In genomic region chr3:154121236-154122095, GRCh38 we compare ENCODE assay signal across 8 cellular contexts. TPM values are rescaled to one million over a fixed set of nuclear protein-coding genes. Genes with fewer than 3 reads are reported as not detected.
DNase-seq lines count a peak whose midpoint lies in the region; ATAC-seq and TF ChIP-seq lines count a peak whose summit lies in the region.

A gene with protein sequence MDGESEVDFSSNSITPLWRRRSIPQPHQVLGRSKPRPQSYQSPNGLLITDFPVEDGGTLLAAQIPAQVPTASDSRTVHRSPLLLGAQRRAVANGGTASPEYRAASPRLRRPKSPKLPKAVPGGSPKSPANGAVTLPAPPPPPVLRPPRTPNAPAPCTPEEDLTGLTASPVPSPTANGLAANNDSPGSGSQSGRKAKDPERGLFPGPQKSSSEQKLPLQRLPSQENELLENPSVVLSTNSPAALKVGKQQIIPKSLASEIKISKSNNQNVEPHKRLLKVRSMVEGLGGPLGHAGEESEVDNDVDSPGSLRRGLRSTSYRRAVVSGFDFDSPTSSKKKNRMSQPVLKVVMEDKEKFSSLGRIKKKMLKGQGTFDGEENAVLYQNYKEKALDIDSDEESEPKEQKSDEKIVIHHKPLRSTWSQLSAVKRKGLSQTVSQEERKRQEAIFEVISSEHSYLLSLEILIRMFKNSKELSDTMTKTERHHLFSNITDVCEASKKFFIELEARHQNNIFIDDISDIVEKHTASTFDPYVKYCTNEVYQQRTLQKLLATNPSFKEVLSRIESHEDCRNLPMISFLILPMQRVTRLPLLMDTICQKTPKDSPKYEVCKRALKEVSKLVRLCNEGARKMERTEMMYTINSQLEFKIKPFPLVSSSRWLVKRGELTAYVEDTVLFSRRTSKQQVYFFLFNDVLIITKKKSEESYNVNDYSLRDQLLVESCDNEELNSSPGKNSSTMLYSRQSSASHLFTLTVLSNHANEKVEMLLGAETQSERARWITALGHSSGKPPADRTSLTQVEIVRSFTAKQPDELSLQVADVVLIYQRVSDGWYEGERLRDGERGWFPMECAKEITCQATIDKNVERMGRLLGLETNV (plus strand): TSS chr3:154121390. CDS start chr3:154121993, 603 bp downstream.

- H3K27ac ChIP-seq in CD4-positive, alpha-beta T cell (ENCODE audit: low read depth, low read length), result no peak within 1 kb of the TSS
- H3K27ac ChIP-seq in HUES64 (ENCODE audit: low read depth, low read length) (no peak within 1 kb of the TSS), testis (peak within 1 kb of the TSS; percentile 67 to 81)

- H3K4me1 ChIP-seq in HUES64 (ENCODE audit: insufficient read depth, low read length) (peaks cover 7% of the 10 kb centered on the region; the same call in 1 of the 2 replicates), testis (no peaks in the 10 kb centered on the region)

- H3K27ac Mint-ChIP-seq in CD4-positive, alpha-beta T cell, result no peak within 1 kb of the TSS
- H3K27ac Mint-ChIP-seq in activated naive CD4-positive, alpha-beta T cell treated with anti-CD3 and anti-CD28 coated beads, Interleukin-2, amount 10 ng/mL, durations not matched to agents 7 days and 5 days, result no peak within 1 kb of the TSS
- H3K27ac Mint-ChIP-seq in glutamatergic neuron (ENCODE audit: unreplicated experiment) (no peak within 1 kb of the TSS), osteocyte (ENCODE audit: unreplicated experiment) (peak within 1 kb of the TSS; percentile 20)

- H3K36me3 ChIP-seq in HUES64 (ENCODE audit: insufficient read depth, low read length) (peaks cover 4% of the 10 kb centered on the region; the same call in 1 of the 2 replicates), testis (ENCODE audit: low read depth, missing control alignments) (no peaks in the 10 kb centered on the region)

- peak; percentile 87 for ATAC-seq in CD4-positive, alpha-beta T cell (ENCODE audit: poor library complexity)
- peak; percentile 75 for ATAC-seq in GM21367 (IDR thresholded peaks at IDR 0.05; ENCODE audit: unreplicated experiment)

- peaks cover 35% of the 10 kb centered on the region for H3K27me3 ChIP-seq in CD4-positive, alpha-beta T cell (ENCODE audit: control insufficient read depth, insufficient read depth, low read length)
- H3K27me3 ChIP-seq in HUES64 (ENCODE audit: insufficient read depth, low read length), result peaks cover 34% of the 10 kb centered on the region
- no peaks in the 10 kb centered on the region for H3K27me3 ChIP-seq in testis

- TF ChIP-seq POLR2A in testis (IDR thresholded peaks at IDR 0.05), result no peak

- peaks cover 18% of the 10 kb centered on the region for H3K4me1 Mint-ChIP-seq in CD4-positive, alpha-beta T cell (ENCODE audit: low read depth)
- H3K4me1 Mint-ChIP-seq in activated naive CD4-positive, alpha-beta T cell treated with anti-CD3 and anti-CD28 coated beads, Interleukin-2, amount 10 ng/mL, durations not matched to agents 7 days and 5 days, result peaks cover 23% of the 10 kb centered on the region
- H3K4me1 Mint-ChIP-seq in glutamatergic neuron (ENCODE audit: low read depth, unreplicated experiment) (peaks cover 4% of the 10 kb centered on the region), osteocyte (ENCODE audit: unreplicated experiment) (peaks cover 37% of the 10 kb centered on the region)

- H3K9ac ChIP-seq in HUES64 (ENCODE audit: low read depth, low read length), result peak within 1 kb of the TSS; percentile 60

- CTCF ChIA-PET in CD4-positive, alpha-beta T cell (lab: Charles Lee), result no interaction called here
- CTCF ChIA-PET in activated naive CD4-positive, alpha-beta T cell treated with anti-CD3 and anti-CD28 coated beads, Interleukin-2, amount 10 ng/mL, durations not matched to agents 7 days and 5 days (lab: Charles Lee), result interaction anchor here (1.0 kb wide), 1 partner anchor 13 kb away, joined by 3 read pairs; no protein-coding TSS in a partner anchor

- peak; percentile 44 to 74 (median 60) for DNase-seq in CD4-positive, alpha-beta T cell
- peak; percentile 80 for DNase-seq in SK-MEL-5 (ENCODE audit: low read depth, low spot score)
- DNase-seq in activated naive CD4-positive, alpha-beta T cell treated with anti-CD3 and anti-CD28 coated beads, Interleukin-2, amount 10 ng/mL, durations not matched to agents 7 days and 5 days, result peak; percentile 90
- DNase-seq in glutamatergic neuron, result peak; percentile 90
- peak; percentile 91 for DNase-seq in osteocyte (ENCODE audit: extremely low spot score, unreplicated experiment)
- peak; percentile 95 for DNase-seq in testis

- H3K4me3 ChIP-seq in HUES64 (ENCODE audit: low read length) (peak within 1 kb of the TSS; percentile 69), testis (peak within 1 kb of the TSS; percentile 82 to 83)

- peaks cover 85% of the 10 kb centered on the region for H3K27me3 Mint-ChIP-seq in CD4-positive, alpha-beta T cell
- peaks cover 67% of the 10 kb centered on the region for H3K27me3 Mint-ChIP-seq in activated naive CD4-positive, alpha-beta T cell treated with anti-CD3 and anti-CD28 coated beads, Interleukin-2, amount 10 ng/mL, durations not matched to agents 7 days and 5 days
- H3K27me3 Mint-ChIP-seq in glutamatergic neuron (ENCODE audit: unreplicated experiment) (peaks cover 6% of the 10 kb centered on the region), osteocyte (ENCODE audit: unreplicated experiment) (peaks cover 8% of the 10 kb centered on the region)

- H3K36me3 Mint-ChIP-seq in CD4-positive, alpha-beta T cell (ENCODE audit: low read depth), result no peaks in the 10 kb centered on the region
- peaks cover 6% of the 10 kb centered on the region for H3K36me3 Mint-ChIP-seq in activated naive CD4-positive, alpha-beta T cell treated with anti-CD3 and anti-CD28 coated beads, Interleukin-2, amount 10 ng/mL, durations not matched to agents 7 days and 5 days
- H3K36me3 Mint-ChIP-seq in glutamatergic neuron (ENCODE audit: unreplicated experiment), result no peaks in the 10 kb centered on the region
- no peaks in the 10 kb centered on the region for H3K36me3 Mint-ChIP-seq in osteocyte (ENCODE audit: unreplicated experiment)

- POLR2A ChIA-PET in CD4-positive, alpha-beta T cell (lab: Charles Lee), result no interaction called here

- in situ Hi-C loops in SK-MEL-5 (cut with HindIII; ENCODE audit: low pct_unique_long_range_greater_than_20kb, low sequenced_read_pairs), result no loop called here

- intact Hi-C loops in CD4-positive, alpha-beta T cell (cut with DNase I, micrococcal nuclease), result no loop called here
- intact Hi-C loops in testis (cut with DNase I; ENCODE audit: low total_unique reads), result no loop called here

- WGBS in HUES64, result under 1% methylated on average over 82 of the region's 82 CpGs
- 0 to 1% methylated on average over 24 to 63 of the region's 82 CpGs for WGBS in testis, 2 donors

- no peak for TF ChIP-seq CTCF in CD4-positive, alpha-beta T cell (IDR thresholded peaks at IDR 0.05)
- TF ChIP-seq CTCF in glutamatergic neuron (IDR thresholded peaks at IDR 0.05; ENCODE audit: partially characterized antibody, unreplicated experiment), result no peak
- no peak for TF ChIP-seq CTCF in osteocyte (IDR thresholded peaks at IDR 0.05)
- TF ChIP-seq CTCF in testis (IDR thresholded peaks at IDR 0.05), result no peak

- H3K9me3 ChIP-seq in CD4-positive, alpha-beta T cell (ENCODE audit: control insufficient read depth, low read length), result no peaks in the 10 kb centered on the region
- no peaks in the 10 kb centered on the region for H3K9me3 ChIP-seq in HUES64 (ENCODE audit: insufficient read depth, low read depth, low read length)
- H3K9me3 ChIP-seq in testis, result no peaks in the 10 kb centered on the region

- no peaks in the 10 kb centered on the region for H3K9me3 Mint-ChIP-seq in CD4-positive, alpha-beta T cell
- no peaks in the 10 kb centered on the region for H3K9me3 Mint-ChIP-seq in activated naive CD4-positive, alpha-beta T cell treated with anti-CD3 and anti-CD28 coated beads, Interleukin-2, amount 10 ng/mL, durations not matched to agents 7 days and 5 days
- H3K9me3 Mint-ChIP-seq in glutamatergic neuron (ENCODE audit: unreplicated experiment) (no peaks in the 10 kb centered on the region), osteocyte (ENCODE audit: unreplicated experiment) (no peaks in the 10 kb centered on the region)

- peak within 1 kb of the TSS; percentile 85 for H3K4me3 Mint-ChIP-seq in CD4-positive, alpha-beta T cell
- peak within 1 kb of the TSS; percentile 79 for H3K4me3 Mint-ChIP-seq in activated naive CD4-positive, alpha-beta T cell treated with anti-CD3 and anti-CD28 coated beads, Interleukin-2, amount 10 ng/mL, durations not matched to agents 7 days and 5 days
- peak within 1 kb of the TSS; percentile 95 for H3K4me3 Mint-ChIP-seq in glutamatergic neuron (ENCODE audit: unreplicated experiment)
- peak within 1 kb of the TSS; percentile 93 for H3K4me3 Mint-ChIP-seq in osteocyte (ENCODE audit: unreplicated experiment)

RNA-seq across cellular contexts. Expression of the gene that starts here (rescaled TPM):
- under 1 TPM in 1 of 2 experiments, not detected in 1; 0.08 TPM for total RNA-seq in CD4-positive, alpha-beta T cell
- polyA plus RNA-seq in HUES64 (2013, experiment 1 of 2), result 7.7 TPM
- polyA plus RNA-seq in HUES64 (2013, experiment 2 of 2), result 7.8 TPM
- total RNA-seq in SK-MEL-5 (2014; rRNA removed; shearing (Covaris generic)), result 29.3 and 31.2 TPM in 2 replicates
- 25.9 and 30.5 TPM in 2 replicates for polyA plus RNA-seq in SK-MEL-5 (2015; cell fraction: cytosol; rRNA removed)
- 34.5 and 43.1 TPM in 2 replicates for polyA plus RNA-seq in SK-MEL-5 (2015; cell fraction: nucleus; rRNA removed)
- 4.4 TPM for total RNA-seq in glutamatergic neuron (ENCODE audit: unreplicated experiment)
- 5.4 and 5.5 TPM in 2 replicates for total RNA-seq in osteocyte
- total RNA-seq in testis, result 10 to 100 TPM; 24.8 to 33.0 TPM
- 14.7 TPM for polyA plus RNA-seq in testis (ENCODE audit: insufficient read depth, low read depth, low replicate concordance)

Comparison
In these comparisons a context has a peak if more than half of its experiments do, and no peak if none do; other contexts are left out.
1. Peak in DNase-seq and ATAC-seq in CD4-positive, alpha-beta T cell; RNA of the gene not detected or under 1 TPM.
2. H3K27ac ChIP-seq: peak in testis (2 of 2); none in CD4-positive, alpha-beta T cell (single experiment) and HUES64 (single experiment).
3. Peak in every context shown above with its lines, with median percentiles within 50 percentile points of each other: DNase-seq and H3K4me3 Mint-ChIP-seq.